ENCODE assay signal across 15 cellular contexts in genomic region chr2:144570566-144570965, GRCh38. TPM values are rescaled to one million over a fixed set of nuclear protein-coding genes. Genes with fewer than 3 reads are reported as not detected.
DNase-seq lines count a peak whose midpoint lies in the region; ATAC-seq, FAIRE-seq and TF ChIP-seq lines count a peak whose summit lies in the region.
"Had no signal": no experiment of that assay in that cellular context is flagged by ENCODE, and none has a peak within 500 bp of the region (broad histone marks: within the 10 kb centered on the region; RNA-seq: fewer than 3 reads in every experiment).

No MANE protein-coding gene starts in this region.

- H3K9me3 ChIP-seq in OCI-LY3 (ENCODE audit: insufficient read depth, low read length), result no peaks in the 10 kb centered on the region
- no peaks in the 10 kb centered on the region for H3K9me3 ChIP-seq in HepG2 (ENCODE audit: low read length)
- H3K9me3 ChIP-seq: SJSA1 had no signal

- peaks cover 28% of the 10 kb centered on the region for H3K4me1 ChIP-seq in OCI-LY3 (ENCODE audit: low read length)
- no peaks in the 10 kb centered on the region for H3K4me1 ChIP-seq in HepG2 (ENCODE audit: insufficient read depth, low read length)
- H3K4me1 ChIP-seq: SJSA1 had no signal

- no peak for DNase-seq in activated CD8-positive, alpha-beta T cell treated with anti-CD3 and anti-CD28 coated beads for 36 hours
- no peak for DNase-seq in activated CD8-positive, alpha-beta T cell treated with anti-CD3 and anti-CD28 coated beads, Interleukin-2, amount 10 ng/mL, durations not matched to agents 7 days and 5 days
- no peak for DNase-seq in activated naive CD8-positive, alpha-beta T cell treated with anti-CD3 and anti-CD28 coated beads for 36 hours
- no peak for DNase-seq in HepG2 (ENCODE audit: low spot score)
- DNase-seq: C1 segment of cervical spinal cord, GDM1, NCI-H1048, NCI-H1694, NCI-H526 treated with DMSO at 0.1 percent for 48 hours had no signal

- H4K20me1 ChIP-seq in OCI-LY3 (ENCODE audit: insufficient read depth, low read length) (no peaks in the 10 kb centered on the region), HepG2 (ENCODE audit: insufficient read depth, low read length) (no peaks in the 10 kb centered on the region)

- intact Hi-C loops in activated CD8-positive, alpha-beta T cell treated with anti-CD3 and anti-CD28 coated beads for 36 hours (cut with micrococcal nuclease), result no loop called here
- intact Hi-C loops in HepG2 (cut with micrococcal nuclease; ENCODE audit: unreplicated experiment), result no loop called here

- TF ChIP-seq POLR2A in HepG2 (IDR thresholded peaks at IDR 0.05; ENCODE audit: insufficient read depth in 1 of 2, low read depth in 2 of 2, low read length in 2 of 2), result no peak

- CTCF ChIA-PET in activated CD8-positive, alpha-beta T cell treated with anti-CD3 and anti-CD28 coated beads for 36 hours (lab: Charles Lee), result interaction anchor here (1.0 to 1.6 kb wide), 2 partner anchors 9 to 13 kb away, joined by 3 to 5 read pairs; no protein-coding TSS in a partner anchor
- CTCF ChIA-PET in activated CD8-positive, alpha-beta T cell treated with anti-CD3 and anti-CD28 coated beads, Interleukin-2, amount 10 ng/mL, durations not matched to agents 7 days and 5 days (lab: Charles Lee), result no interaction called here
- CTCF ChIA-PET in HepG2 (lab: Yijun Ruan, JAX; ENCODE audit: low intra/inter-chr PET ratio, low total read pairs), result no interaction called here

- H3K9ac ChIP-seq in OCI-LY3 (ENCODE audit: low read length) (no peak overlapping the region), HepG2 (ENCODE audit: insufficient read depth, low read depth, low read length) (no peak overlapping the region)

- TF ChIP-seq CTCF in activated CD8-positive, alpha-beta T cell treated with anti-CD3 and anti-CD28 coated beads for 36 hours (IDR thresholded peaks at IDR 0.05), result no peak
- TF ChIP-seq CTCF in OCI-LY3 (IDR thresholded peaks at IDR 0.05; ENCODE audit: low read depth, low read length) (no peak), HepG2 (CRISPR knock-in tag; IDR thresholded peaks at IDR 0.05) (no peak)

- H3K27ac ChIP-seq in OCI-LY3 (ENCODE audit: low read length) (no peak overlapping the region), HepG2 (ENCODE audit: extremely low read length, insufficient read depth, low read length) (no peak overlapping the region)
- H3K27ac ChIP-seq: SJSA1 had no signal

- ATAC-seq in activated CD8-positive, alpha-beta T cell treated with anti-CD3 and anti-CD28 coated beads for 36 hours, result peak; percentile 75
- no peak for ATAC-seq in activated CD8-positive, alpha-beta T cell treated with anti-CD3 and anti-CD28 coated beads, Interleukin-2, amount 10 ng/mL, durations not matched to agents 7 days and 5 days
- ATAC-seq in HepG2, result no peak
- ATAC-seq in HG03432 (IDR thresholded peaks at IDR 0.05; ENCODE audit: unreplicated experiment), result no peak
- no peak for ATAC-seq in GM21360 (IDR thresholded peaks at IDR 0.05; ENCODE audit: unreplicated experiment)
- no peak for ATAC-seq in GM21390 (IDR thresholded peaks at IDR 0.05; ENCODE audit: unreplicated experiment)
- ATAC-seq: GM12878 had no signal

- H3K27me3 Mint-ChIP-seq in activated CD8-positive, alpha-beta T cell treated with anti-CD3 and anti-CD28 coated beads for 36 hours, result peaks cover 2% of the 10 kb centered on the region
- H3K27me3 Mint-ChIP-seq in activated CD8-positive, alpha-beta T cell treated with anti-CD3 and anti-CD28 coated beads, Interleukin-2, amount 10 ng/mL, durations not matched to agents 7 days and 5 days (ENCODE audit: low read depth), result peaks cover 2% of the 10 kb centered on the region
- H3K27me3 Mint-ChIP-seq in activated naive CD8-positive, alpha-beta T cell treated with anti-CD3 and anti-CD28 coated beads for 36 hours, result peaks cover 3% of the 10 kb centered on the region

- in situ Hi-C loops in HepG2 (cut with HindIII; ENCODE audit: extremely low pct_ligation_motif_present, low pct_unique_long_range_greater_than_20kb), result no loop called here

- H3K4me2 ChIP-seq in OCI-LY3 (ENCODE audit: low read length) (peak overlapping the region; percentile 15; the same call in 1 of the 2 replicates), HepG2 (ENCODE audit: low read depth, low read length) (no peak overlapping the region)

- BruUV-seq in HepG2 (replicated peaks; lab: Mats Ljungman, UMichigan), result no TSS peak

- H3K27ac Mint-ChIP-seq in activated CD8-positive, alpha-beta T cell treated with anti-CD3 and anti-CD28 coated beads for 36 hours, result no peak overlapping the region
- no peak overlapping the region for H3K27ac Mint-ChIP-seq in activated CD8-positive, alpha-beta T cell treated with anti-CD3 and anti-CD28 coated beads, Interleukin-2, amount 10 ng/mL, durations not matched to agents 7 days and 5 days
- H3K27ac Mint-ChIP-seq in activated naive CD8-positive, alpha-beta T cell treated with anti-CD3 and anti-CD28 coated beads for 36 hours, result peak overlapping the region; percentile 21

- H3K4me3 Mint-ChIP-seq in activated CD8-positive, alpha-beta T cell treated with anti-CD3 and anti-CD28 coated beads for 36 hours, result no peak overlapping the region
- no peak overlapping the region for H3K4me3 Mint-ChIP-seq in activated CD8-positive, alpha-beta T cell treated with anti-CD3 and anti-CD28 coated beads, Interleukin-2, amount 10 ng/mL, durations not matched to agents 7 days and 5 days
- H3K4me3 Mint-ChIP-seq in activated naive CD8-positive, alpha-beta T cell treated with anti-CD3 and anti-CD28 coated beads for 36 hours, result no peak overlapping the region

- WGBS in HepG2 (ENCODE audit: low lambda C conversion rate), result 12% methylated on average over 3 of the region's 3 CpGs

- no peaks in the 10 kb centered on the region for H3K36me3 ChIP-seq in OCI-LY3 (replicated peaks; ENCODE audit: low read depth, low read length)
- H3K36me3 ChIP-seq in HepG2 (replicated peaks in 1 of 2; ENCODE audit: control insufficient read depth in 1 of 2, insufficient read depth in 2 of 2, low read length in 2 of 2), result no peaks in the 10 kb centered on the region
- H3K36me3 ChIP-seq: SJSA1 had no signal

- POLR2A ChIA-PET in activated CD8-positive, alpha-beta T cell treated with anti-CD3 and anti-CD28 coated beads for 36 hours (lab: Charles Lee), result interaction anchor here (0.7 kb wide), 1 partner anchor 26 kb away, joined by 3 read pairs; no protein-coding TSS in a partner anchor
- POLR2A ChIA-PET in activated CD8-positive, alpha-beta T cell treated with anti-CD3 and anti-CD28 coated beads, Interleukin-2, amount 10 ng/mL, durations not matched to agents 7 days and 5 days (lab: Charles Lee), result no interaction called here
- POLR2A ChIA-PET in HepG2 (lab: Yijun Ruan, JAX), result no interaction called here

- H3K79me2 ChIP-seq in OCI-LY3 (ENCODE audit: low read length) (no peaks in the 10 kb centered on the region), HepG2 (ENCODE audit: insufficient read depth, low read length) (no peaks in the 10 kb centered on the region)

- H3K9me3 Mint-ChIP-seq in activated CD8-positive, alpha-beta T cell treated with anti-CD3 and anti-CD28 coated beads for 36 hours, result no peaks in the 10 kb centered on the region
- no peaks in the 10 kb centered on the region for H3K9me3 Mint-ChIP-seq in activated CD8-positive, alpha-beta T cell treated with anti-CD3 and anti-CD28 coated beads, Interleukin-2, amount 10 ng/mL, durations not matched to agents 7 days and 5 days (ENCODE audit: insufficient read depth)
- H3K9me3 Mint-ChIP-seq in activated naive CD8-positive, alpha-beta T cell treated with anti-CD3 and anti-CD28 coated beads for 36 hours, result no peaks in the 10 kb centered on the region

- no peak for FAIRE-seq in HepG2 (lab: Jason Lieb, UNC)
- FAIRE-seq: GM12878 had no signal

- H3K4me1 Mint-ChIP-seq in activated CD8-positive, alpha-beta T cell treated with anti-CD3 and anti-CD28 coated beads for 36 hours (ENCODE audit: low read depth), result peaks cover 20% of the 10 kb centered on the region
- peaks cover 5% of the 10 kb centered on the region for H3K4me1 Mint-ChIP-seq in activated CD8-positive, alpha-beta T cell treated with anti-CD3 and anti-CD28 coated beads, Interleukin-2, amount 10 ng/mL, durations not matched to agents 7 days and 5 days (ENCODE audit: low read depth)
- peaks cover 19% of the 10 kb centered on the region for H3K4me1 Mint-ChIP-seq in activated naive CD8-positive, alpha-beta T cell treated with anti-CD3 and anti-CD28 coated beads for 36 hours

- H3K4me3 ChIP-seq in OCI-LY3 (ENCODE audit: low read length) (no peak overlapping the region), HepG2 (replicated peaks in 1 of 3; ENCODE audit: insufficient read depth in 1 of 3, low read depth in 2 of 3, low read length in 3 of 3) (no peak overlapping the region)
- H3K4me3 ChIP-seq: GM12878, SJSA1 had no signal

- TF ChIP-seq RAD21 in HepG2 (CRISPR knock-in tag; IDR thresholded peaks at IDR 0.05), result no peak

- TF ChIP-seq EP300 in HepG2 (IDR thresholded peaks at IDR 0.05; ENCODE audit: low read depth in 2 of 2, low read length in 2 of 2) (no peak), HepG2 (CRISPR knock-in tag; IDR thresholded peaks at IDR 0.05; ENCODE audit: borderline replicate concordance) (no peak)

- H3K27me3 ChIP-seq in OCI-LY3 (ENCODE audit: low read depth, low read length), result peaks cover 23% of the 10 kb centered on the region
- no peaks in the 10 kb centered on the region; a peak in 1 of 5 replicates for H3K27me3 ChIP-seq in HepG2 (ENCODE audit: control insufficient read depth in 1 of 2, insufficient read depth in 2 of 2, low read length in 2 of 2)
- H3K27me3 ChIP-seq: SJSA1 had no signal

- no peak overlapping the region for H2AFZ ChIP-seq in OCI-LY3 (ENCODE audit: low read depth, low read length)
- no peak overlapping the region for H2AFZ ChIP-seq in HepG2 (ENCODE audit: low read length)

- no peaks in the 10 kb centered on the region for H3K36me3 Mint-ChIP-seq in activated CD8-positive, alpha-beta T cell treated with anti-CD3 and anti-CD28 coated beads for 36 hours (ENCODE audit: low read depth)
- no peaks in the 10 kb centered on the region for H3K36me3 Mint-ChIP-seq in activated CD8-positive, alpha-beta T cell treated with anti-CD3 and anti-CD28 coated beads, Interleukin-2, amount 10 ng/mL, durations not matched to agents 7 days and 5 days (ENCODE audit: low read depth)
- no peaks in the 10 kb centered on the region for H3K36me3 Mint-ChIP-seq in activated naive CD8-positive, alpha-beta T cell treated with anti-CD3 and anti-CD28 coated beads for 36 hours

RNA-seq across cellular contexts. Expression of gene ZEB2, which starts 50.6 kb away (rescaled TPM):
- 10 to 100 TPM; 13.5 to 14.9 TPM for total RNA-seq in activated CD8-positive, alpha-beta T cell treated with anti-CD3 and anti-CD28 coated beads for 36 hours
- total RNA-seq in activated CD8-positive, alpha-beta T cell treated with anti-CD3 and anti-CD28 coated beads, Interleukin-2, amount 10 ng/mL, durations not matched to agents 7 days and 5 days, result 1 to 10 TPM; 4.0 to 5.7 TPM
- total RNA-seq in activated naive CD8-positive, alpha-beta T cell treated with anti-CD3 and anti-CD28 coated beads for 36 hours, result 10 to 100 TPM in 1 of 2 experiments, 1 to 10 TPM in 1; 9.0 to 10.5 TPM
- total RNA-seq in HepG2 (2016; rRNA removed; fragmentation: Illumina TruSeq; extraction: Trizol), result not detected in 2 replicates
- total RNA-seq in HepG2 (2016; cell fraction: cytosol; rRNA removed; fragmentation: Illumina TruSeq; extraction: Trizol; ENCODE audit: low read depth), result 0.09 TPM in 1 of 2 replicates, not detected in the other
- total RNA-seq in HepG2 (2016; cell fraction: insoluble cytoplasmic fraction; rRNA removed; fragmentation: Illumina TruSeq; extraction: Trizol), result 0.04 TPM in 1 of 2 replicates, not detected in the other
- not detected in 2 replicates for total RNA-seq in HepG2 (2016; cell fraction: membrane; rRNA removed; fragmentation: Illumina TruSeq; extraction: Trizol)
- 0.09 TPM in 1 of 2 replicates, not detected in the other for total RNA-seq in HepG2 (2016; cell fraction: nucleus; rRNA removed; fragmentation: Illumina TruSeq; extraction: Trizol)
- 0.07 and 0.10 TPM in 2 replicates for polyA plus RNA-seq in HepG2 (2011; rRNA removed)
- 0.03 and 0.05 TPM in 2 replicates for polyA plus RNA-seq in HepG2 (2011; cell fraction: cytosol; rRNA removed)
- polyA plus RNA-seq in HepG2 (2011; cell fraction: nucleus; rRNA removed), result 0.10 and 0.16 TPM in 2 replicates
- 0.11 TPM in 1 of 2 replicates, not detected in the other for polyA plus RNA-seq in HepG2 (2012)
- not detected in 2 replicates for polyA plus RNA-seq in HepG2 (2016; cell fraction: cytosol; fragmentation: Illumina TruSeq; extraction: Trizol; ENCODE audit: low read depth)
- 0.07 and 0.12 TPM in 2 replicates for polyA plus RNA-seq in HepG2 (2016; cell fraction: insoluble cytoplasmic fraction; fragmentation: Illumina TruSeq; extraction: Trizol; ENCODE audit: low read depth)
- not detected in 2 replicates for polyA plus RNA-seq in HepG2 (2016; cell fraction: membrane; fragmentation: Illumina TruSeq; extraction: Trizol; ENCODE audit: low read depth)
- polyA plus RNA-seq in HepG2 (2016; cell fraction: nucleus; fragmentation: Illumina TruSeq; extraction: Trizol; ENCODE audit: insufficient read depth, low read depth), result not detected in 2 replicates
- polyA minus RNA-seq in HepG2 (2011; rRNA and poly(A)+ RNA removed; ENCODE audit: low replicate concordance), result 0.84 and 11.3 TPM in 2 replicates
- polyA minus RNA-seq in HepG2 (2011; cell fraction: cytosol; rRNA and poly(A)+ RNA removed), result not detected in 2 replicates
- polyA minus RNA-seq in HepG2 (2011; cell fraction: nucleus; rRNA and poly(A)+ RNA removed), result 0.13 and 0.62 TPM in 2 replicates
